ENCODE assay signal across 9 cellular contexts in the genomic region with DNA sequence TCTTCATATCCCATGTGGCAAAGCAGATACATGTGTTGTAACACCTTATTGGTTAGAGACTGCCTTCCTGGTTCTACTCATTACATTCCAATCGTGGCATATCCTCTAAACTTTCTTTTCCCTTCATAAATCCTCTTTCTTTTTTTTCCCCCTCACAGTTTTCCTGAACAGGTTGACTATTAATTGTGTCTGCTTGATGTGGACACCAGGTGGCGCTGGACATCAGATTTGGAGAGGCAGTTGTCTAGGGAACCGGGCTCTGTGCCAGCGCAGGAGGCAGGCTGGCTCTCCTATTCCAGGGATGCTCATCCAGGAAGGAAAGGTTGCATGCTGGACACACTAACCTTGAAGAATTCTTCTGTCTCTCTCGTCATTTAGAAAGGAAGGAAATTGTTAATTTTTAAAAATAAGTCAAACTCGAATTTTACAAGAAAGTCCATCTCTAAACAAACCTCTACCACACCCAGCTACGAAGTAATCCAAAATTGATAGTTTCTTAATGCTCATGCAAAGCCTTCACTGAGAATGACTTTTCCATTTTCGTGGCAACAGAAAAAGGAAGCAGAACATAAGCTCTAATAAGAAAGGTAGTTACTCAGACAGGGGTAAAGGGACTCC. TPM values are rescaled to one million over a fixed set of nuclear protein-coding genes. Genes with fewer than 3 reads are reported as not detected.
DNase-seq lines count a peak whose midpoint lies in the region; ATAC-seq and TF ChIP-seq lines count a peak whose summit lies in the region.
"Had no signal": no experiment of that assay in that cellular context is flagged by ENCODE, and none has a peak within 500 bp of the region (broad histone marks: within the 10 kb centered on the region; RNA-seq: fewer than 3 reads in every experiment).

No MANE protein-coding gene starts in this region.

- H3K4me1 Mint-ChIP-seq in neural crest cell = no peaks in the 10 kb centered on the region

- peak; percentile 91 for DNase-seq in DMS53 treated with DMSO at 0.1 percent for 48 hours (lab: John Stamatoyannopoulos, UW; ENCODE audit: unreplicated experiment)
- peak; percentile 49 for DNase-seq in Jurkat, Clone E6-1 (ENCODE audit: low read depth, low spot score)
- peak; percentile 80 for DNase-seq in PC-3
- peak; percentile 78 to 82 for DNase-seq in activated T-cell treated with anti-CD3 and anti-CD28 coated beads, Interleukin-2, amount 50 U/mL, for 48 hours
- DNase-seq in fibroblast of peridontal ligament (ENCODE audit: extremely low read depth) = peak; percentile 78
- DNase-seq in neural crest cell (ENCODE audit: low read depth, low spot score) = peak; percentile 91
- DNase-seq in stomach = peak; percentile 95

- TF ChIP-seq EP300 in stomach (IDR thresholded peaks at IDR 0.05) = no peak

- WGBS in stomach, 5 donors = 12 to 14% (median 13%) methylated on average over 8 of the region's 8 CpGs

- H3K9ac ChIP-seq in PC-3 (ENCODE audit: low read length) = no peak overlapping the region

- ATAC-seq in GM21528 (IDR thresholded peaks at IDR 0.05; ENCODE audit: low FRiP score, unreplicated experiment) = peak; percentile 75
- peak; percentile 64 for ATAC-seq in PC-3

- POLR2A ChIA-PET in PC-3 (lab: Charles Lee; ENCODE audit: unreplicated experiment) = no interaction called here

- H3K27ac ChIP-seq in PC-3 (ENCODE audit: low read length) (no peak overlapping the region), stomach (no peak overlapping the region)

- H4K20me1 ChIP-seq in PC-3 (ENCODE audit: low read length) = no peaks in the 10 kb centered on the region

- TF ChIP-seq CTCF in PC-3 (conservative IDR thresholded peaks at IDR 0.05; ENCODE audit: low read depth, low read length) (peak; percentile 86), neural crest cell (conservative IDR thresholded peaks at IDR 0.05) (peak; percentile 91), stomach (IDR thresholded peaks at IDR 0.05) (peak in 5 of 7 experiments; percentile 59 to 79 (median 74))

- no peaks in the 10 kb centered on the region for H3K36me3 Mint-ChIP-seq in neural crest cell (ENCODE audit: low read depth)

- CTCF ChIA-PET in PC-3 (lab: Charles Lee) = no interaction called here

- H3K4me3 Mint-ChIP-seq in neural crest cell = no peak overlapping the region

- no peaks in the 10 kb centered on the region for H3K9me3 Mint-ChIP-seq in neural crest cell

- H3K4me1 ChIP-seq in PC-3 (ENCODE audit: insufficient read depth, low read length) (no peaks in the 10 kb centered on the region), stomach (peaks cover 0 to 4% (median 0%) of the 10 kb centered on the region in 4 donors)

- H3K4me3 ChIP-seq in Jurkat, Clone E6-1 (ENCODE audit: low read length) = no peak overlapping the region
- H3K4me3 ChIP-seq in PC-3 (ENCODE audit: low read length) = no peak overlapping the region
- no peak overlapping the region for H3K4me3 ChIP-seq in stomach

- H3F3A ChIP-seq in PC-3 (ENCODE audit: low read length, unreplicated experiment) = no peaks in the 10 kb centered on the region

- H3K27me3 ChIP-seq in PC-3 (ENCODE audit: low read length) (peaks cover 31% of the 10 kb centered on the region), stomach (no peaks in the 10 kb centered on the region)

- H3K27ac Mint-ChIP-seq in neural crest cell (ENCODE audit: unreplicated experiment) = no peak overlapping the region

- no peak overlapping the region for H3K4me2 ChIP-seq in PC-3 (ENCODE audit: low read length)

- H3K9me3 ChIP-seq in PC-3 (ENCODE audit: low read length) (no peaks in the 10 kb centered on the region), stomach (no peaks in the 10 kb centered on the region)

- H3K9me2 ChIP-seq in PC-3 (replicated peaks; ENCODE audit: low read length) = no peaks in the 10 kb centered on the region

- no peak overlapping the region for H2AFZ ChIP-seq in PC-3 (ENCODE audit: low read length)

- no peaks in the 10 kb centered on the region for H3K79me2 ChIP-seq in PC-3 (ENCODE audit: low read length)

- H3K36me3 ChIP-seq in PC-3 (ENCODE audit: low read depth, low read length) (no peaks in the 10 kb centered on the region), stomach (no peaks in the 10 kb centered on the region)

- no peaks in the 10 kb centered on the region for H3K27me3 Mint-ChIP-seq in neural crest cell (ENCODE audit: low read depth)

- BruUV-seq in PC-3 (replicated peaks; lab: Mats Ljungman, UMichigan) = no TSS peak

- TF ChIP-seq POLR2A in stomach (IDR thresholded peaks at IDR 0.05) = no peak

- intact Hi-C loops in PC-3 (cut with micrococcal nuclease) (no loop called here), stomach (cut with DNase I; ENCODE audit: low total_unique reads) (loop anchor here (10.0 kb wide), 1 partner anchor 153 kb away; no protein-coding TSS in a partner anchor)

RNA-seq across cellular contexts. Expression of a gene that starts 59.4 kb away (rescaled TPM):
- polyA plus RNA-seq in Jurkat, Clone E6-1 (2012; ENCODE audit: insufficient read depth, insufficient read length) = not detected
- not detected in 2 replicates for total RNA-seq in PC-3 (2014; rRNA removed)
- total RNA-seq in neural crest cell = not detected in 2 replicates
- not detected for total RNA-seq in stomach
- polyA plus RNA-seq in stomach = not detected
- polyA plus RNA-seq: esophagus had no signal
